ENCODE assay signal across 23 cellular contexts in the genomic region with DNA sequence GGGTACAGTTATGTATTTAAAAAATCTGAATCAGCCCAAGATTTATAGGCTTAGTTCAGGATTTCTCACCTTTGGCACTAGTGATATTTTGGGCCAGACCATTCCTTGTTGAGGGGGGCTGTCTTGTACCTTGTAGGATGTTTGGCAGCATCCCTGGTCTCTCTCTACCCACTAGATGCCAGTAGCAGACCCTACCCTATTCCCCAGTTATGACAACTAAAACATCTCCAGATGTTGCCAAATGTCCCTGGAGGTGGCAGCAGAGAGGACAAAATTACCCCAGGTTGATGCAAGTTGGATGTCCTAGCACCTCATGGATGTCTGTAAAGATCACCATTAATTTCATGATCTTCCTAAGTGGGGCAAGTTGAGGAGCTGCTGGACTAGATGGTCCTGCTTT. TPM values are rescaled to one million over a fixed set of nuclear protein-coding genes. Genes with fewer than 3 reads are reported as not detected.
DNase-seq lines count a peak whose midpoint lies in the region; ATAC-seq, FAIRE-seq and TF ChIP-seq lines count a peak whose summit lies in the region.
"Had no signal": no experiment of that assay in that cellular context is flagged by ENCODE, and none has a peak within 500 bp of the region (broad histone marks: within the 10 kb centered on the region; RNA-seq: fewer than 3 reads in every experiment).

No MANE protein-coding gene starts in this region.

- H3K27ac ChIP-seq in A549 = no peak overlapping the region
- no peak overlapping the region for H3K27ac ChIP-seq in GM12878 (ENCODE audit: control insufficient read depth, insufficient read depth)
- H3K27ac ChIP-seq: brain microvascular endothelial cell, dorsolateral prefrontal cortex, esophagus squamous epithelium, heart left ventricle, neutrophil, right lobe of liver, testis had no signal

- H2AFZ ChIP-seq in GM12878 (ENCODE audit: control insufficient read depth, low read depth, low read length) = no peak overlapping the region

- TF ChIP-seq CTCF in A549 (IDR thresholded peaks at IDR 0.05) (no peak; the same call in 2 of the 3 replicates), NB4 (IDR thresholded peaks at IDR 0.05; ENCODE audit: low read depth, low read length) (peak; percentile 21), GM12878 (IDR thresholded peaks at IDR 0.05 in 2 of 3, conservative IDR thresholded peaks at IDR 0.05 in 1 of 3; ENCODE audit: control insufficient read depth in 2 of 3, extremely low read depth in 1 of 3, insufficient read depth in 1 of 3, low read depth in 3 of 3, low read length in 3 of 3) (0 out of 6 replicates have a peak, but pooled peaks of 1 of the 3 experiments have one; percentile 3)

- BruUV-seq in GM12878 (replicated peaks; lab: Mats Ljungman, UMichigan) = no TSS peak

- peaks cover 16% of the 10 kb centered on the region for H3K9me3 ChIP-seq in A549
- H3K9me3 ChIP-seq in GM12878 (replicated peaks; ENCODE audit: control insufficient read depth, insufficient read depth, low read length) = peaks cover 20% of the 10 kb centered on the region; the same call in 2 of the 3 replicates
- H3K9me3 ChIP-seq: neutrophil, right lobe of liver, testis had no signal

- TF ChIP-seq RAD21 in A549 (conservative IDR thresholded peaks at IDR 0.05 in 1 of 2, IDR thresholded peaks at IDR 0.05 in 1 of 2) = peak; percentile 21 to 37; a peak in 1 of 5 replicates
- peak; percentile 18; the same call in 1 of the 2 replicates for TF ChIP-seq RAD21 in GM12878 (IDR thresholded peaks at IDR 0.05; ENCODE audit: insufficient read depth, low read depth, low read length)

- CTCF ChIA-PET in A549 (lab: Yijun Ruan, JAX) (interaction anchor here (0.9 to 2.7 kb wide), 4 partner anchors 9 to 161 kb away, joined by 4 to 13 read pairs (median 5); no protein-coding TSS in a partner anchor), GM12878 (lab: Yijun Ruan, JAX) (interaction anchor here (0.8 to 1.7 kb wide), 4 partner anchors 9 to 308 kb away, joined by 3 to 6 read pairs (median 4); a partner anchor contains a TSS)

- ATAC-seq in A549 (peak; percentile 43 to 47; a peak in 3 of 6 replicates), GM12878 (no peak), HG02870 (IDR thresholded peaks at IDR 0.05; ENCODE audit: unreplicated experiment) (no peak), HG03159 (IDR thresholded peaks at IDR 0.05; ENCODE audit: unreplicated experiment) (no peak), GM21367 (IDR thresholded peaks at IDR 0.05; ENCODE audit: unreplicated experiment) (no peak)
- ATAC-seq: heart left ventricle had no signal

- no peaks in the 10 kb centered on the region for H3K27me3 ChIP-seq in GM12878 (replicated peaks in 1 of 2; ENCODE audit: control insufficient read depth in 2 of 2, insufficient read depth in 2 of 2, low read length in 1 of 2)
- H3K27me3 ChIP-seq: brain microvascular endothelial cell, dorsolateral prefrontal cortex, esophagus squamous epithelium, heart left ventricle, neutrophil, right lobe of liver, testis had no signal

- DNase-seq in A549 (ENCODE audit: low read depth in 1 of 2, low spot score in 1 of 2) (peak in 1 of 2 experiments; percentile 33), COR-L47 (lab: John Stamatoyannopoulos, UW) (peak; percentile 27), NB4 (ENCODE audit: low read depth) (peak; percentile 22), GM12878 (ENCODE audit: low read depth, low spot score) (no peak)
- no peak for DNase-seq in activated T-cell treated with anti-CD3 and anti-CD28 coated beads, Interleukin-2, amount 50 U/mL, for 1 hour
- DNase-seq: activated CD4-positive, CD25-positive, alpha-beta regulatory T cell; activated naive CD8-positive, alpha-beta T cell treated with anti-CD3 and anti-CD28 coated beads for 36 hours; activated T-cell treated with anti-CD3 and anti-CD28 coated beads for 4 hours; brain microvascular endothelial cell; C1 segment of cervical spinal cord; dorsolateral prefrontal cortex; esophagus squamous epithelium; heart left ventricle; NCI-H1105 treated with DMSO at 0.1 percent for 48 hours; NCI-H345; right lobe of liver; testis had no signal

- H3K4me3 ChIP-seq in A549 (no peak overlapping the region), NB4 (ENCODE audit: low read depth, low read length) (no peak overlapping the region), GM12878 (no peak overlapping the region)
- H3K4me3 ChIP-seq: dorsolateral prefrontal cortex, esophagus squamous epithelium, heart left ventricle, right lobe of liver, testis had no signal

- POLR2A ChIA-PET in A549 (lab: Yijun Ruan, JAX) = no interaction called here
- POLR2A ChIA-PET in GM12878 (lab: Charles Lee) = no interaction called here

- H3K9ac ChIP-seq in GM12878 (ENCODE audit: control insufficient read depth, insufficient read depth, low read length) = no peak overlapping the region

- intact Hi-C loops in GM12878 (cut with micrococcal nuclease; ENCODE audit: unreplicated experiment) = no loop called here

- in situ Hi-C loops in GM12878 (cut with MboI) = no loop called here

- TF ChIP-seq EP300 in A549 (IDR thresholded peaks at IDR 0.05) (no peak), GM12878 (IDR thresholded peaks at IDR 0.05; ENCODE audit: borderline replicate concordance in 1 of 2, control insufficient read depth in 1 of 2, low read depth in 2 of 2, low read length in 2 of 2) (no peak)

- no peak overlapping the region for H3K4me2 ChIP-seq in A549
- H3K4me2 ChIP-seq in GM12878 (ENCODE audit: control insufficient read depth, insufficient read depth) = no peak overlapping the region

- peaks cover 1% of the 10 kb centered on the region; the same call in 1 of the 2 replicates for H3K79me2 ChIP-seq in GM12878 (ENCODE audit: control insufficient read depth, insufficient read depth, low read length)

- FAIRE-seq in A549 (lab: Jason Lieb, UNC) (no peak), GM12878 (lab: Jason Lieb, UNC) (no peak)
- FAIRE-seq: GM12892, keratinocyte had no signal

- H3K36me3 ChIP-seq in GM12878 (ENCODE audit: control insufficient read depth in 2 of 2, insufficient read depth in 2 of 2, low read length in 1 of 2) = no peaks in the 10 kb centered on the region
- H3K36me3 ChIP-seq: brain microvascular endothelial cell, esophagus squamous epithelium, heart left ventricle, neutrophil, right lobe of liver had no signal

- RAD21 ChIA-PET in GM12878 (lab: Charles Lee; ENCODE audit: unreplicated experiment) = no interaction called here

- SMC1A ChIA-PET in GM12878 (lab: Charles Lee; ENCODE audit: uncharacterized antibody, unreplicated experiment) = interaction anchor here (0.6 to 1.5 kb wide), 5 partner anchors 10 to 192 kb away, joined by 3 to 4 read pairs (median 3); no protein-coding TSS in a partner anchor

- no peaks in the 10 kb centered on the region for H4K20me1 ChIP-seq in GM12878 (ENCODE audit: control insufficient read depth, insufficient read depth)

- peaks cover 9% of the 10 kb centered on the region; the same call in 2 of the 3 replicates for H3K4me1 ChIP-seq in A549
- peaks cover 13% of the 10 kb centered on the region for H3K4me1 ChIP-seq in GM12878 (ENCODE audit: control insufficient read depth, insufficient read depth, low read length)
- H3K4me1 ChIP-seq: esophagus squamous epithelium, right lobe of liver, testis had no signal

- TF ChIP-seq POLR2A in A549 (IDR thresholded peaks at IDR 0.05; ENCODE audit: low read length) (no peak), NB4 (IDR thresholded peaks at IDR 0.05; ENCODE audit: extremely low read depth, insufficient read length) (no peak), GM12878 (IDR thresholded peaks at IDR 0.05; ENCODE audit: low read depth, low read length) (no peak)

TF ChIP-seq in A549, 52 proteins besides CTCF, POLR2A, EP300 and RAD21 (continues in another document):
- TF ChIP-seq, protein P1, sequence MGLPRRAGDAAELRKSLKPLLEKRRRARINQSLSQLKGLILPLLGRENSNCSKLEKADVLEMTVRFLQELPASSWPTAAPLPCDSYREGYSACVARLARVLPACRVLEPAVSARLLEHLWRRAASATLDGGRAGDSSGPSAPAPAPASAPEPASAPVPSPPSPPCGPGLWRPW (IDR thresholded peaks at IDR 0.05) = no peak

TF ChIP-seq in GM12878, 131 proteins besides CTCF, POLR2A, EP300 and RAD21 (continues in another document):
- TF ChIP-seq SMAD1 (IDR thresholded peaks at IDR 0.05; ENCODE audit: low read depth, partially characterized antibody) (no peak), KLF5 (IDR thresholded peaks at IDR 0.05; ENCODE audit: partially characterized antibody) (no peak), HCFC1 (IDR thresholded peaks at IDR 0.05; ENCODE audit: low read length) (no peak)
- TF ChIP-seq, protein P2, sequence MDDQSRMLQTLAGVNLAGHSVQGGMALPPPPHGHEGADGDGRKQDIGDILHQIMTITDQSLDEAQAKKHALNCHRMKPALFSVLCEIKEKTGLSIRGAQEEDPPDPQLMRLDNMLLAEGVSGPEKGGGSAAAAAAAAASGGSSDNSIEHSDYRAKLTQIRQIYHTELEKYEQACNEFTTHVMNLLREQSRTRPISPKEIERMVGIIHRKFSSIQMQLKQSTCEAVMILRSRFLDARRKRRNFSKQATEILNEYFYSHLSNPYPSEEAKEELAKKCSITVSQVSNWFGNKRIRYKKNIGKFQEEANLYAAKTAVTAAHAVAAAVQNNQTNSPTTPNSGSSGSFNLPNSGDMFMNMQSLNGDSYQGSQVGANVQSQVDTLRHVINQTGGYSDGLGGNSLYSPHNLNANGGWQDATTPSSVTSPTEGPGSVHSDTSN (IDR thresholded peaks at IDR 0.05; ENCODE audit: insufficient replicate concordance, low read depth, low read length) = no peak

RNA-seq across cellular contexts. Expression of a gene that starts 45.8 kb away (rescaled TPM):
- 18.7 and 28.1 TPM in 2 replicates for polyA plus RNA-seq in A549 (2011; rRNA removed)
- 30.4 and 32.1 TPM in 2 replicates for polyA plus RNA-seq in A549 (2012; cell fraction: cytosol; rRNA removed)
- 43.8 and 51.1 TPM in 2 replicates for polyA plus RNA-seq in A549 (2012; cell fraction: nucleus; rRNA removed)
- 8.3 to 10.7 TPM (median 9.8 TPM) in 3 replicates for polyA plus RNA-seq in A549 (2017; fragmentation: RNase III; extraction: RNeasy Plus Mini Kit Qiagen cat#74134 plus additional on column Dnase treatment)
- polyA minus RNA-seq in A549 (2011; rRNA and poly(A)+ RNA removed) = 42.4 and 65.7 TPM in 2 replicates
- 24.8 and 37.1 TPM in 2 replicates for total RNA-seq in GM12878 (2013; cell fraction: nucleolus; rRNA removed)
- 5.7 and 6.2 TPM in 2 replicates for total RNA-seq in GM12878 (2014; rRNA removed)
- 4.1 and 5.8 TPM in 2 replicates for total RNA-seq in GM12878 (2014; rRNA removed; fragmentation: Illumina TruSeq; extraction: Trizol)
- 3.8 and 4.0 TPM in 2 replicates for total RNA-seq in GM12878 (2021)
- polyA plus RNA-seq in GM12878 (2011; ENCODE audit: low read depth) = 0.72 TPM
- polyA plus RNA-seq in GM12878 (2011; rRNA removed) = 3.2 and 4.3 TPM in 2 replicates
- polyA plus RNA-seq in GM12878 (2011; cell fraction: cytosol; rRNA removed) = 4.5 and 6.0 TPM in 2 replicates
- polyA plus RNA-seq in GM12878 (2011; cell fraction: nucleus; rRNA removed) = 6.6 TPM in 2 replicates
- polyA plus RNA-seq in GM12878 (2012) = 3.6 and 5.8 TPM in 2 replicates
- 3.3 and 5.3 TPM in 2 replicates for polyA plus RNA-seq in GM12878 (2014; fragmentation: Illumina TruSeq; extraction: Trizol)
- 10 to 100 TPM; 10.2 to 12.3 TPM for polyA plus RNA-seq in GM12878 (2014; fragmentation: Nextera tagmentation; extraction: Ambion mirVana)
- 5.6 and 8.2 TPM in 2 replicates for polyA plus RNA-seq in GM12878 (2014; rRNA removed)
- 1 to 10 TPM; 3.7 to 4.7 TPM for polyA plus RNA-seq in GM12878 (2016; fragmentation: Nextera tagmentation; extraction: Ambion mirVana)
- polyA minus RNA-seq in GM12878 (2011; rRNA and poly(A)+ RNA removed) = 4.5 and 6.9 TPM in 2 replicates
- 1.1 and 2.2 TPM in 2 replicates for polyA minus RNA-seq in GM12878 (2011; cell fraction: cytosol; rRNA and poly(A)+ RNA removed)
- polyA minus RNA-seq in GM12878 (2011; cell fraction: nucleus; rRNA and poly(A)+ RNA removed) = 3.6 and 7.7 TPM in 2 replicates
- polyA plus RNA-seq: keratinocyte had no signal

Comparison
In these comparisons a context has a peak if more than half of its experiments do, and no peak if none do; other contexts are left out.
1. ATAC-seq: peak in A549 (2 of 2); none in GM12878 (single experiment), HG02870 (single experiment), HG03159 (single experiment) and GM21367 (single experiment).
2. DNase-seq: peak in COR-L47 (single experiment) and NB4 (single experiment); none in GM12878 (single experiment) and activated T-cell treated with anti-CD3 and anti-CD28 coated beads, Interleukin-2, amount 50 U/mL, for 1 hour (single experiment).